In the genomic region with DNA sequence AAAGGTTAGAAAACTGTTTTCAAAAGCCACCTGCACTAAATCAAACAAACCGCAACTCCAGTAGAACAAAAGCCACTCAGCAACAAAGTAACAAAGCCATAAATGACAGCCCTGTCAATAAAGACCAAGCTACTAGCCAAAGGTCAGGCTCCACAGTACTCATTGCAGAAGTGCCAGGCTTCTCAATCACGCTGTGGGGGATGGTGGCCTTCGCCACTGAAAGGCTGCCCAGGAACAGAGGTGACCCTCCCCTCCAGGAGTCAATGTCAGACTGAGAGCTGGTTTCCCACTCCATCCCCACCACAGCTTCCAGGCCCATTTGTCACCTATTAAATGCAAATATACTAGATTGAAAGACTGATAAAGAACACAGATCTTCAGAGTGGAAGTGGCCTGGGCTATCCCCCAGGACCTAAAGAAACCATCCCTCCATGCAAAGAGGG, we compare ENCODE assay signal across 10 cellular contexts. TPM values are rescaled to one million over a fixed set of nuclear protein-coding genes. Genes with fewer than 3 reads are reported as not detected.
DNase-seq lines count a peak whose midpoint lies in the region; ATAC-seq and TF ChIP-seq lines count a peak whose summit lies in the region.
"Had no signal": no experiment of that assay in that cellular context is flagged by ENCODE, and none has a peak within 500 bp of the region (broad histone marks: within the 10 kb centered on the region; RNA-seq: fewer than 3 reads in every experiment).

No MANE protein-coding gene starts in this region.

- H3K9me3 ChIP-seq in DND-41 (ENCODE audit: insufficient read depth, low read length, severe bottlenecking) (no peaks in the 10 kb centered on the region), osteoblast (ENCODE audit: low read depth, low read length) (no peaks in the 10 kb centered on the region)
- H3K9me3 ChIP-seq: breast epithelium had no signal

- H3K4me1 ChIP-seq in DND-41 (ENCODE audit: insufficient read depth, low read length), result peaks cover 18% of the 10 kb centered on the region
- peaks cover 51% of the 10 kb centered on the region for H3K4me1 ChIP-seq in osteoblast (ENCODE audit: insufficient read depth, low read length)
- H3K4me1 ChIP-seq: breast epithelium had no signal

- no peak overlapping the region for H3K9ac ChIP-seq in DND-41 (ENCODE audit: low read depth, low read length)

- peaks cover 2% of the 10 kb centered on the region for H3K27me3 ChIP-seq in DND-41 (ENCODE audit: insufficient read depth, low read length, poor library complexity)
- no peaks in the 10 kb centered on the region for H3K27me3 ChIP-seq in osteoblast (ENCODE audit: insufficient read depth, low read length)
- H3K27me3 ChIP-seq: breast epithelium had no signal

- ATAC-seq in DND-41 (ENCODE audit: insufficient read depth, low read depth) (peak; percentile 70), HG03039 (IDR thresholded peaks at IDR 0.05; ENCODE audit: unreplicated experiment) (no peak), HG02798 (IDR thresholded peaks at IDR 0.05; ENCODE audit: poor library complexity, unreplicated experiment) (no peak)
- ATAC-seq: activated T-cell treated with anti-CD3 and anti-CD28 coated beads, Interleukin-2, amount 50 U/mL, for 72 hours had no signal

- no peak overlapping the region for H3K4me3 ChIP-seq in DND-41 (ENCODE audit: low read depth in 1 of 2, low read length in 2 of 2)
- no peak overlapping the region for H3K4me3 ChIP-seq in osteoblast (ENCODE audit: insufficient read depth, low read length)
- H3K4me3 ChIP-seq: breast epithelium had no signal

- H2AFZ ChIP-seq in DND-41 (ENCODE audit: low read depth, low read length) (no peak overlapping the region), osteoblast (ENCODE audit: low read length) (no peak overlapping the region)

- CTCF ChIA-PET in GM10248 (lab: Yijun Ruan, JAX), result interaction anchor here (1.4 kb wide), 2 partner anchors 13 to 96 kb away, joined by 3 read pairs; no protein-coding TSS in a partner anchor

- no peaks in the 10 kb centered on the region for H4K20me1 ChIP-seq in DND-41 (ENCODE audit: insufficient read depth, low read length)
- H4K20me1 ChIP-seq in osteoblast (ENCODE audit: insufficient read depth, low read length), result peaks cover 68% of the 10 kb centered on the region

- H3K79me2 ChIP-seq in DND-41 (ENCODE audit: insufficient read depth, low read length) (no peaks in the 10 kb centered on the region), osteoblast (ENCODE audit: insufficient read depth, low read length) (peaks cover 100% of the 10 kb centered on the region)

- H3K36me3 ChIP-seq in DND-41 (ENCODE audit: insufficient read depth, low read length), result no peaks in the 10 kb centered on the region
- H3K36me3 ChIP-seq in osteoblast (ENCODE audit: insufficient read depth, low read length), result peaks cover 17% of the 10 kb centered on the region
- H3K36me3 ChIP-seq: breast epithelium had no signal

- POLR2A ChIA-PET in GM10248 (lab: Yijun Ruan, JAX), result no interaction called here

- H3K27ac ChIP-seq in DND-41 (ENCODE audit: low read length) (no peak overlapping the region), osteoblast (ENCODE audit: low read depth, low read length) (no peak overlapping the region)

- H3K4me2 ChIP-seq in DND-41 (ENCODE audit: insufficient read depth, low read length) (no peak overlapping the region), osteoblast (ENCODE audit: insufficient read depth, low read length) (no peak overlapping the region)

- DNase-seq in DND-41 (peak; percentile 15), NCI-H187 treated with DMSO at 0.1 percent for 48 hours (lab: John Stamatoyannopoulos, UW) (peak; percentile 57), SK-N-DZ (ENCODE audit: low spot score) (peak; percentile 91), osteoblast (ENCODE audit: insufficient read length, low spot score, missing footprints) (peak; percentile 77), GM10248 (ENCODE audit: extremely low spot score) (no peak)
- DNase-seq in stimulated activated CD8-positive, alpha-beta memory T cell treated with anti-CD3 and anti-CD28 coated beads, Interleukin-4, amount 100 ng/mL, for 48 hours, result no peak
- DNase-seq: activated T-cell treated with anti-CD3 and anti-CD28 coated beads, Interleukin-2, amount 50 U/mL, for 72 hours had no signal

- no peak for TF ChIP-seq CTCF in DND-41 (IDR thresholded peaks at IDR 0.05; ENCODE audit: borderline replicate concordance, extremely low read depth, low read length, poor library complexity, severe bottlenecking)
- TF ChIP-seq CTCF in osteoblast (IDR thresholded peaks at IDR 0.05; ENCODE audit: extremely low read depth, low read depth, low read length), result no peak
- TF ChIP-seq CTCF in GM10248 (IDR thresholded peaks at IDR 0.05; ENCODE audit: control extremely low read depth, extremely low read depth, low read depth, missing control alignments), result no peak

RNA-seq across cellular contexts. Expression of a gene that starts 5.9 kb away (rescaled TPM):
- polyA plus RNA-seq in SK-N-DZ (2014; cell fraction: cytosol; rRNA removed), result 0.07 and 0.14 TPM in 2 replicates
- polyA plus RNA-seq in SK-N-DZ (2014; cell fraction: nucleus; rRNA removed), result 0.08 and 0.25 TPM in 2 replicates
- 41.5 and 46.7 TPM in 2 replicates for total RNA-seq in osteoblast
- total RNA-seq: activated T-cell treated with anti-CD3 and anti-CD28 coated beads, Interleukin-2, amount 50 U/mL, for 72 hours had no signal

Comparison
In these comparisons a context has a peak if more than half of its experiments do, and no peak if none do; other contexts are left out.
1. DNase-seq: peak in DND-41 (single experiment), NCI-H187 treated with DMSO at 0.1 percent for 48 hours (single experiment), SK-N-DZ (single experiment) and osteoblast (single experiment); none in stimulated activated CD8-positive, alpha-beta memory T cell treated with anti-CD3 and anti-CD28 coated beads, Interleukin-4, amount 100 ng/mL, for 48 hours (single experiment) and GM10248 (single experiment).